9 cellular contexts compared by ENCODE assay signal in genomic region chr20:25000268-25000801, GRCh38. TPM values are rescaled to one million over a fixed set of nuclear protein-coding genes. Genes with fewer than 3 reads are reported as not detected.
DNase-seq lines count a peak whose midpoint lies in the region; ATAC-seq, FAIRE-seq and TF ChIP-seq lines count a peak whose summit lies in the region.
"Had no signal": no experiment of that assay in that cellular context is flagged by ENCODE, and none has a peak within 500 bp of the region (broad histone marks: within the 10 kb centered on the region; RNA-seq: fewer than 3 reads in every experiment).

No MANE protein-coding gene starts in this region.

- TF ChIP-seq CTCF in epithelial cell of esophagus (IDR thresholded peaks at IDR 0.05; ENCODE audit: insufficient read depth, low read depth, low read length, missing control alignments) (no peak), pancreas (IDR thresholded peaks at IDR 0.05) (no peak), GM10266 (IDR thresholded peaks at IDR 0.05; ENCODE audit: control insufficient read depth, insufficient read depth, low read depth, missing control alignments) (no peak)

- 16 to 20% methylated on average over 4 of the region's 4 CpGs for WGBS in pancreas, 2 donors

- no peaks in the 10 kb centered on the region for H3K79me2 ChIP-seq in Karpas-422 (ENCODE audit: low read length)

- H2AFZ ChIP-seq in Karpas-422 (ENCODE audit: low read length) = no peak overlapping the region

- H3K4me2 ChIP-seq in Karpas-422 (ENCODE audit: low read depth, low read length, poor library complexity, severe bottlenecking) = no peak overlapping the region

- H3K9me3 ChIP-seq in pancreas (no peaks in the 10 kb centered on the region), Karpas-422 (ENCODE audit: low read length) (no peaks in the 10 kb centered on the region)

- H3K36me3 ChIP-seq in pancreas = no peaks in the 10 kb centered on the region
- H3K36me3 ChIP-seq in Karpas-422 (ENCODE audit: insufficient read depth, low read length) = no peaks in the 10 kb centered on the region

- H3K27me3 ChIP-seq in pancreas = no peaks in the 10 kb centered on the region
- H3K27me3 ChIP-seq in Karpas-422 (ENCODE audit: low read length) = no peaks in the 10 kb centered on the region

- no peak for FAIRE-seq in pancreas (lab: Jason Lieb, UNC)

- peaks cover 15 to 19% (median 16%) of the 10 kb centered on the region in 3 donors for H3K4me1 ChIP-seq in pancreas
- H3K4me1 ChIP-seq in Karpas-422 (ENCODE audit: low read length) = peaks cover 7% of the 10 kb centered on the region

- ATAC-seq in pancreas (peak; percentile 90 to 93 (median 92)), HG02870 (IDR thresholded peaks at IDR 0.05; ENCODE audit: unreplicated experiment) (no peak)

- no peaks in the 10 kb centered on the region for H4K20me1 ChIP-seq in Karpas-422 (ENCODE audit: insufficient read depth, low read depth, low read length)

- no peak overlapping the region for H3K9ac ChIP-seq in Karpas-422 (ENCODE audit: low read length)

- peak overlapping the region; percentile 43 to 78 (median 66) for H3K27ac ChIP-seq in pancreas
- no peak overlapping the region for H3K27ac ChIP-seq in Karpas-422 (ENCODE audit: low read length)

- H3K9me2 ChIP-seq in Karpas-422 (replicated peaks; ENCODE audit: insufficient read depth, low read length) = no peaks in the 10 kb centered on the region

- DNase-seq in COLO829 (ENCODE audit: low spot score) (peak; percentile 40), NCI-H1105 (lab: John Stamatoyannopoulos, UW) (peak; percentile 65), epithelial cell of esophagus (ENCODE audit: low read depth) (peak; percentile 97), pancreas (peak; percentile 86 to 96 (median 92)), NCI-H1048 (lab: John Stamatoyannopoulos, UW) (no peak), Karpas-422 (no peak), GM10266 (ENCODE audit: extremely low spot score) (no peak)

- no peak overlapping the region for H3K4me3 ChIP-seq in epithelial cell of esophagus (ENCODE audit: low read length)
- no peak overlapping the region for H3K4me3 ChIP-seq in pancreas
- H3K4me3 ChIP-seq in Karpas-422 (ENCODE audit: low read length) = no peak overlapping the region

- intact Hi-C loops in pancreas (cut with DNase I) = loop anchor here in 1 of 3 donors (10.0 kb wide), 1 partner anchor 184 kb away; no protein-coding TSS in a partner anchor

RNA-seq across cellular contexts. Expression of gene APMAP, which starts 7.8 kb away (rescaled TPM):
- total RNA-seq in pancreas = 10 to 100 TPM; 20.8 to 39.2 (median 28.4) TPM
- polyA plus RNA-seq in pancreas = 10 to 100 TPM; 22.9 to 47.8 TPM
- 35.6 and 41.5 TPM in 2 replicates for total RNA-seq in Karpas-422 (2014; rRNA removed; shearing (Covaris generic); ENCODE audit: low replicate concordance)

RNA-seq across cellular contexts. Expression of gene CST7, which starts 51.3 kb away (rescaled TPM):
- 1 to 10 TPM in 1 of 6 donors, under 1 TPM in 2, not detected in 3; 0.44 to 1.2 (median 0.86) TPM for total RNA-seq in pancreas
- polyA plus RNA-seq in pancreas = 1 to 10 TPM in 1 of 2 donors, under 1 TPM in 1; 0.65 to 1.0 TPM
- total RNA-seq in Karpas-422 (2014; rRNA removed; shearing (Covaris generic); ENCODE audit: low replicate concordance) = not detected in 2 replicates
- total RNA-seq: pulmonary artery endothelial cell had no signal

RNA-seq across cellular contexts. Expression of gene ACSS1, which starts 57.6 kb away (rescaled TPM):
- total RNA-seq in pancreas = 10 to 100 TPM; 30.4 to 47.2 (median 36.0) TPM
- polyA plus RNA-seq in pancreas = 10 to 100 TPM; 34.6 to 43.7 TPM
- total RNA-seq in Karpas-422 (2014; rRNA removed; shearing (Covaris generic); ENCODE audit: low replicate concordance) = 2.3 and 8.5 TPM in 2 replicates

Comparison
In these comparisons a context has a peak if more than half of its experiments do, and no peak if none do; other contexts are left out.
1. DNase-seq: peak in COLO829 (single experiment), NCI-H1105 (single experiment), epithelial cell of esophagus (single experiment) and pancreas (6 of 6); none in NCI-H1048 (single experiment), Karpas-422 (single experiment) and GM10266 (single experiment).